1 cellular context compared by ENCODE assay signal in genomic region chr6:85449818-85450577, GRCh38.
A peak's percentile ranks its signal among the peaks of the same experiment; 100 is the strongest.
TF ChIP-seq lines count a peak whose summit lies in the region.

Gene NT5E (plus strand): TSS chr6:85450083. CDS start chr6:85450140, 57 bp downstream.

TF ChIP-seq in HepG2, 621 proteins besides CTCF, POLR2A, EP300 and RAD21 (continued from another document and continues in another):
- no peak for TF ChIP-seq ZNF263 (CRISPR knock-in tag; IDR thresholded peaks at IDR 0.05)
- TF ChIP-seq IRF1 (CRISPR knock-in tag; IDR thresholded peaks at IDR 0.05; ENCODE audit: low read depth), result 0 out of 2 replicates have a peak, but pooled peaks have one; percentile 32
- 0 out of 3 replicates have a peak, but pooled peaks have one; percentile 19 for TF ChIP-seq MXI1 (IDR thresholded peaks at IDR 0.05; ENCODE audit: borderline replicate concordance, low read depth, low read length)
- TF ChIP-seq ZNF430 (CRISPR knock-in tag; IDR thresholded peaks at IDR 0.05), result peak; percentile 21; the same call in 1 of the 2 replicates
- no peak for TF ChIP-seq ZBTB7A (CRISPR knock-in tag; IDR thresholded peaks at IDR 0.05)
- TF ChIP-seq FOXJ3 (CRISPR knock-in tag; IDR thresholded peaks at IDR 0.05; ENCODE audit: borderline replicate concordance), result no peak; the same call in 1 of the 2 replicates
- TF ChIP-seq ASH2L (IDR thresholded peaks at IDR 0.05; ENCODE audit: insufficient read length, low read depth, low read length), result peak; percentile 54
- TF ChIP-seq ZSCAN31 (CRISPR knock-in tag; IDR thresholded peaks at IDR 0.05; ENCODE audit: low read depth), result peak; percentile 78; the same call in 1 of the 2 replicates
- peak; percentile 86; the same call in 1 of the 2 replicates for TF ChIP-seq IRF9 (CRISPR knock-in tag; IDR thresholded peaks at IDR 0.05; ENCODE audit: borderline replicate concordance)
- TF ChIP-seq ZNF101 (CRISPR knock-in tag; IDR thresholded peaks at IDR 0.05; ENCODE audit: borderline replicate concordance, low read depth), result no peak
- TF ChIP-seq ZHX1 (CRISPR knock-in tag; IDR thresholded peaks at IDR 0.05; ENCODE audit: low read depth), result 0 out of 2 replicates have a peak, but pooled peaks have one; percentile 21
- TF ChIP-seq NR2C2 (CRISPR knock-in tag; IDR thresholded peaks at IDR 0.05; ENCODE audit: borderline replicate concordance), result peak; percentile 79; the same call in 1 of the 2 replicates
- no peak for TF ChIP-seq DDIT3 (CRISPR knock-in tag; IDR thresholded peaks at IDR 0.05)
- TF ChIP-seq RXRA (CRISPR knock-in tag; IDR thresholded peaks at IDR 0.05), result peak; percentile 85
- no peak for TF ChIP-seq ZNF484 (CRISPR knock-in tag; IDR thresholded peaks at IDR 0.05; ENCODE audit: borderline replicate concordance, low read depth)
- no peak for TF ChIP-seq NFE2L1 (CRISPR knock-in tag; IDR thresholded peaks at IDR 0.05; ENCODE audit: borderline replicate concordance)
- TF ChIP-seq HNRNPUL1 (IDR thresholded peaks at IDR 0.05; ENCODE audit: low read depth, low read length), result no peak
- peak; percentile 85 for TF ChIP-seq ZNF766 (CRISPR knock-in tag; IDR thresholded peaks at IDR 0.05; ENCODE audit: borderline replicate concordance)
- TF ChIP-seq RFX3 (CRISPR knock-in tag; IDR thresholded peaks at IDR 0.05), result no peak
- TF ChIP-seq HNRNPL (IDR thresholded peaks at IDR 0.05; ENCODE audit: low read depth, low read length), result peak; percentile 69
- no peak for TF ChIP-seq IKZF4 (CRISPR knock-in tag; IDR thresholded peaks at IDR 0.05; ENCODE audit: borderline replicate concordance, low read depth, not compliant biosample characterization)
- TF ChIP-seq SRY (CRISPR knock-in tag; IDR thresholded peaks at IDR 0.05), result peak; percentile 63; the same call in 1 of the 2 replicates
- TF ChIP-seq, protein P1, sequence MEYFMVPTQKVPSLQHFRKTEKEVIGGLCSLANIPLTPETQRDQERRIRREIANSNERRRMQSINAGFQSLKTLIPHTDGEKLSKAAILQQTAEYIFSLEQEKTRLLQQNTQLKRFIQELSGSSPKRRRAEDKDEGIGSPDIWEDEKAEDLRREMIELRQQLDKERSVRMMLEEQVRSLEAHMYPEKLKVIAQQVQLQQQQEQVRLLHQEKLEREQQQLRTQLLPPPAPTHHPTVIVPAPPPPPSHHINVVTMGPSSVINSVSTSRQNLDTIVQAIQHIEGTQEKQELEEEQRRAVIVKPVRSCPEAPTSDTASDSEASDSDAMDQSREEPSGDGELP (IDR thresholded peaks at IDR 0.05; ENCODE audit: borderline replicate concordance, low read depth), result peak; percentile 30; the same call in 1 of the 2 replicates
- no peak for TF ChIP-seq SKI (IDR thresholded peaks at IDR 0.05; ENCODE audit: partially characterized antibody)
- TF ChIP-seq ZNF275 (CRISPR knock-in tag; IDR thresholded peaks at IDR 0.05; ENCODE audit: borderline replicate concordance), result 0 out of 2 replicates have a peak, but pooled peaks have one; percentile 22
- TF ChIP-seq GMEB1 (CRISPR knock-in tag; IDR thresholded peaks at IDR 0.05; ENCODE audit: borderline replicate concordance), result no peak
- TF ChIP-seq ZNF282 (IDR thresholded peaks at IDR 0.05; ENCODE audit: partially characterized antibody), result no peak
- no peak; the same call in 1 of the 2 replicates for TF ChIP-seq ZNF891 (CRISPR knock-in tag; IDR thresholded peaks at IDR 0.05)
- TF ChIP-seq TOPORS (CRISPR knock-in tag; IDR thresholded peaks at IDR 0.05), result peak; percentile 88
- no peak for TF ChIP-seq SIN3B (IDR thresholded peaks at IDR 0.05; ENCODE audit: low read length)
- no peak for TF ChIP-seq ZBTB21 (CRISPR knock-in tag; IDR thresholded peaks at IDR 0.05)
- no peak for TF ChIP-seq RFX1 (IDR thresholded peaks at IDR 0.05)
- no peak for TF ChIP-seq TEAD2 (CRISPR knock-in tag; IDR thresholded peaks at IDR 0.05)
- TF ChIP-seq ZNF510 (CRISPR knock-in tag; IDR thresholded peaks at IDR 0.05; ENCODE audit: low read depth), result peak; percentile 45; the same call in 1 of the 2 replicates
- TF ChIP-seq ZNF878 (CRISPR knock-in tag; IDR thresholded peaks at IDR 0.05), result no peak
- peak; percentile 35; the same call in 1 of the 2 replicates for TF ChIP-seq ZNF609 (CRISPR knock-in tag; IDR thresholded peaks at IDR 0.05; ENCODE audit: borderline replicate concordance)
- peak; percentile 78; the same call in 1 of the 2 replicates for TF ChIP-seq TERF1 (CRISPR knock-in tag; IDR thresholded peaks at IDR 0.05)
- TF ChIP-seq ZNF337 (CRISPR knock-in tag; IDR thresholded peaks at IDR 0.05; ENCODE audit: borderline replicate concordance, low read depth), result no peak
- TF ChIP-seq ISL2 (CRISPR knock-in tag; IDR thresholded peaks at IDR 0.05), result no peak
- TF ChIP-seq RBFOX2 (IDR thresholded peaks at IDR 0.05; ENCODE audit: low read depth, low read length), result peak; percentile 99
- 0 out of 2 replicates have a peak, but pooled peaks have one; percentile 26 for TF ChIP-seq ZNF547 (CRISPR knock-in tag; IDR thresholded peaks at IDR 0.05)
- no peak; the same call in 1 of the 2 replicates for TF ChIP-seq NFKB2 (CRISPR knock-in tag; IDR thresholded peaks at IDR 0.05; ENCODE audit: borderline replicate concordance)
- TF ChIP-seq RAD51 (IDR thresholded peaks at IDR 0.05; ENCODE audit: borderline replicate concordance), result no peak
- no peak for TF ChIP-seq HDAC6 (IDR thresholded peaks at IDR 0.05; ENCODE audit: low read depth, low read length)
- TF ChIP-seq HOMEZ (CRISPR knock-in tag; IDR thresholded peaks at IDR 0.05; ENCODE audit: low read depth), result no peak
